22 cellular contexts compared by ENCODE assay signal in genomic region chr13:98819382-98819781, GRCh38.
DNase-seq lines count a peak whose midpoint lies in the region; ATAC-seq, FAIRE-seq and TF ChIP-seq lines count a peak whose summit lies in the region.
"Had no signal": no experiment of that assay in that cellular context is flagged by ENCODE, and none has a peak within 500 bp of the region (broad histone marks: within the 10 kb centered on the region; RNA-seq: fewer than 3 reads in every experiment).

No MANE protein-coding gene starts in this region.

- peak; percentile 72 for FAIRE-seq in H54 (lab: Jason Lieb, UNC)
- FAIRE-seq: GM12892, GM19239 had no signal

- DNase-seq in H54 (ENCODE audit: insufficient read length, low spot score) (no peak), heart left ventricle (peak in 2 of 5 donors; percentile 47 to 61), right cardiac atrium (peak in 1 of 3 donors; percentile 25), renal cortical epithelial cell (ENCODE audit: low read depth) (peak; percentile 17), COR-L47 (lab: John Stamatoyannopoulos, UW) (no peak), NK-92 (lab: John Stamatoyannopoulos, UW; ENCODE audit: unreplicated experiment) (no peak)
- DNase-seq: DMS153, DND-41, KBM-7, MV-4-11, NCI-H1105, NCI-H1436 treated with DMSO at 0.1 percent for 48 hours, NCI-H187 treated with DMSO at 0.1 percent for 48 hours, NCI-H2107, NCI-H446, NCI-H524 treated with DMSO at 0.1 percent for 48 hours, NCI-H82, PC-9, SHP77 had no signal

- H3K4me1 ChIP-seq in heart left ventricle (peaks cover 4 to 41% (median 28%) of the 10 kb centered on the region in 12 donors), right cardiac atrium (ENCODE audit: control insufficient read depth, insufficient read depth, low read length) (peaks cover 7% of the 10 kb centered on the region)

- TF ChIP-seq CTCF in heart left ventricle (IDR thresholded peaks at IDR 0.05): no peak

- no peaks in the 10 kb centered on the region for H3K27me3 ChIP-seq in heart left ventricle
- H3K27me3 ChIP-seq in right cardiac atrium (ENCODE audit: control insufficient read depth, insufficient read depth): no peaks in the 10 kb centered on the region

- ATAC-seq in heart left ventricle (peak; percentile 64 to 85 (median 76)), right cardiac atrium (peak; percentile 40 to 59), GM21619 (IDR thresholded peaks at IDR 0.05; ENCODE audit: unreplicated experiment) (no peak)

- intact Hi-C loops in heart left ventricle (cut with DNase I) (no loop called here), right cardiac atrium (cut with DNase I) (no loop called here)

- 69 to 85% (median 74%) methylated on average over 3 to 5 of the region's 5 CpGs for WGBS in heart left ventricle, 4 donors
- 79% methylated on average over 5 of the region's 5 CpGs for WGBS in right cardiac atrium

- peak overlapping the region in 9 of 12 donors; percentile 1 to 66 (median 27) for H3K27ac ChIP-seq in heart left ventricle
- H3K27ac ChIP-seq in right cardiac atrium (ENCODE audit: low read length): peak overlapping the region; percentile 69
- H3K27ac ChIP-seq: PC-9 had no signal

- TF ChIP-seq POLR2A in H54 (IDR thresholded peaks at IDR 0.05; ENCODE audit: low read depth, low read length) (no peak), heart left ventricle (IDR thresholded peaks at IDR 0.05) (no peak)

- H3K4me3 ChIP-seq in heart left ventricle (no peak overlapping the region), right cardiac atrium (ENCODE audit: low read length) (no peak overlapping the region)
- H3K4me3 ChIP-seq: PC-9 had no signal

- H3K9me3 ChIP-seq in heart left ventricle (no peaks in the 10 kb centered on the region), right cardiac atrium (ENCODE audit: control insufficient read depth, low read length) (no peaks in the 10 kb centered on the region)

- H3K36me3 ChIP-seq in heart left ventricle: peaks cover 0 to 79% (median 56%) of the 10 kb centered on the region in 9 donors
